In the genomic region with DNA sequence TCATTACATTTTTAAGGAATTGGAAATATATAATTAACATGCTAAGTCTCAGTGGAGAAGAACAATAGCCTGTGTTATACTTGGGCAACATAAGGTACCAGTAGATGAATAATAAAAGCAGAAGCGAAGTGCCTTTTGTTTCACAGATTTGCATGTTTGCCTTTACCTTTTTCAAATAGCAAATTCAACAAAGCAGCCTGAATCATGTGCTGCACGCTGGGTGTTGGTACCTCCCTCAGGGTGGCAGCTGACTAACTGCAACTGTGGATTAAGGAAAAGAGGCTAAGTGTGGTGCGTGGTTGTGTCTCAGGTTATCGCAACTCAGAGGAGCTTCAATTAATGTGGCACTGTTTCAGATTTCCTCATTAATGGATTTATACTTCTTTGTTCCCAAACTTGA, we compare ENCODE assay signal across 1 cellular context.
TF ChIP-seq lines count a peak whose summit lies in the region.

No MANE protein-coding gene starts in this region.

TF ChIP-seq in WTC11, 78 proteins besides CTCF, POLR2A, EP300 and RAD21 (continued from another document):
- TF ChIP-seq FOXK1 (CRISPR knock-in tag; IDR thresholded peaks at IDR 0.05) (no peak), NFYB (CRISPR knock-in tag; conservative IDR thresholded peaks at IDR 0.05; ENCODE audit: low read depth) (no peak), FOXJ3 (CRISPR knock-in tag; IDR thresholded peaks at IDR 0.05; ENCODE audit: borderline replicate concordance) (no peak)
- TF ChIP-seq, protein P1, sequence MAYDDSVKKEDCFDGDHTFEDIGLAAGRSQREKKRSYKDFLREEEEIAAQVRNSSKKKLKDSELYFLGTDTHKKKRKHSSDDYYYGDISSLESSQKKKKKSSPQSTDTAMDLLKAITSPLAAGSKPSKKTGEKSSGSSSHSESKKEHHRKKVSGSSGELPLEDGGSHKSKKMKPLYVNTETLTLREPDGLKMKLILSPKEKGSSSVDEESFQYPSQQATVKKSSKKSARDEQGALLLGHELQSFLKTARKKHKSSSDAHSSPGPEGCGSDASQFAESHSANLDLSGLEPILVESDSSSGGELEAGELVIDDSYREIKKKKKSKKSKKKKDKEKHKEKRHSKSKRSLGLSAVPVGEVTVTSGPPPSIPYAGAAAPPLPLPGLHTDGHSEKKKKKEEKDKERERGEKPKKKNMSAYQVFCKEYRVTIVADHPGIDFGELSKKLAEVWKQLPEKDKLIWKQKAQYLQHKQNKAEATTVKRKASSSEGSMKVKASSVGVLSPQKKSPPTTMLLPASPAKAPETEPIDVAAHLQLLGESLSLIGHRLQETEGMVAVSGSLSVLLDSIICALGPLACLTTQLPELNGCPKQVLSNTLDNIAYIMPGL (CRISPR knock-in tag; IDR thresholded peaks at IDR 0.05), result no peak
- TF ChIP-seq, protein P2, sequence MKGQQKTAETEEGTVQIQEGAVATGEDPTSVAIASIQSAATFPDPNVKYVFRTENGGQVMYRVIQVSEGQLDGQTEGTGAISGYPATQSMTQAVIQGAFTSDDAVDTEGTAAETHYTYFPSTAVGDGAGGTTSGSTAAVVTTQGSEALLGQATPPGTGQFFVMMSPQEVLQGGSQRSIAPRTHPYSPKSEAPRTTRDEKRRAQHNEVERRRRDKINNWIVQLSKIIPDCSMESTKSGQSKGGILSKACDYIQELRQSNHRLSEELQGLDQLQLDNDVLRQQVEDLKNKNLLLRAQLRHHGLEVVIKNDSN (CRISPR knock-in tag; IDR thresholded peaks at IDR 0.05), result peak; percentile 69; the same call in 1 of the 2 replicates
TF ChIP-seq in WTC11: peak in this region for 3.
